Comparison of ENCODE assay signal across 8 cellular contexts in genomic region chr7:134327896-134328295, GRCh38. TPM values are rescaled to one million over a fixed set of nuclear protein-coding genes. Genes with fewer than 3 reads are reported as not detected.
DNase-seq lines count a peak whose midpoint lies in the region; ATAC-seq lines count a peak whose summit lies in the region.

No MANE protein-coding gene starts in this region.

- DNase-seq in C1 segment of cervical spinal cord (lab: John Stamatoyannopoulos, UW) (peak in 8 of 14 donors; percentile 0 to 26 (median 6)), OCI-M2 (lab: John Stamatoyannopoulos, UW; ENCODE audit: unreplicated experiment) (peak; percentile 46), hepatic stellate cell (ENCODE audit: low spot score) (peak; percentile 21)
- DNase-seq in activated T-cell treated with anti-CD3 and anti-CD28 coated beads, Interleukin-2, amount 50 U/mL, for 72 hours, result peak; percentile 59 to 60
- peak; percentile 40 for DNase-seq in stimulated activated CD4-positive, alpha-beta T cell treated with anti-CD3 and anti-CD28 coated beads, Interleukin-4, amount 100 ng/mL, for 1 hour

- no peak overlapping the region for H3K4me3 Mint-ChIP-seq in activated T-cell treated with anti-CD3 and anti-CD28 coated beads, Interleukin-2, amount 50 U/mL, for 72 hours

- H3K36me3 Mint-ChIP-seq in activated T-cell treated with anti-CD3 and anti-CD28 coated beads, Interleukin-2, amount 50 U/mL, for 72 hours (ENCODE audit: insufficient read depth in 2 of 2), result no peaks in the 10 kb centered on the region

- H3K27me3 Mint-ChIP-seq in activated T-cell treated with anti-CD3 and anti-CD28 coated beads, Interleukin-2, amount 50 U/mL, for 72 hours (ENCODE audit: low read depth), result peaks cover 13% of the 10 kb centered on the region

- H3K4me1 Mint-ChIP-seq in activated T-cell treated with anti-CD3 and anti-CD28 coated beads, Interleukin-2, amount 50 U/mL, for 72 hours (ENCODE audit: low read depth), result peaks cover 13% of the 10 kb centered on the region

- ATAC-seq in GM18873 (IDR thresholded peaks at IDR 0.05; ENCODE audit: low FRiP score, unreplicated experiment) (peak; percentile 76), HG03378 (IDR thresholded peaks at IDR 0.05; ENCODE audit: unreplicated experiment) (peak; percentile 75), GM21737 (IDR thresholded peaks at IDR 0.05; ENCODE audit: unreplicated experiment) (no peak)
- ATAC-seq in activated T-cell treated with anti-CD3 and anti-CD28 coated beads, Interleukin-2, amount 50 U/mL, for 72 hours (replicated peaks in 1 of 2), result peak; percentile 85 to 88

- H3K9me3 Mint-ChIP-seq in activated T-cell treated with anti-CD3 and anti-CD28 coated beads, Interleukin-2, amount 50 U/mL, for 72 hours, result no peaks in the 10 kb centered on the region

- peak overlapping the region; percentile 4 for H3K27ac Mint-ChIP-seq in activated T-cell treated with anti-CD3 and anti-CD28 coated beads, Interleukin-2, amount 50 U/mL, for 72 hours

RNA-seq across cellular contexts. Expression of gene SLC35B4, which starts 11.2 kb away (rescaled TPM):
- total RNA-seq in activated T-cell treated with anti-CD3 and anti-CD28 coated beads, Interleukin-2, amount 50 U/mL, for 72 hours, result 10 to 100 TPM; 15.1 to 18.3 TPM

Comparison
In these comparisons a context has a peak if more than half of its experiments do, and no peak if none do; other contexts are left out.
1. DNase-seq: peak in every context shown above with its lines; median percentile 60 in activated T-cell treated with anti-CD3 and anti-CD28 coated beads, Interleukin-2, amount 50 U/mL, for 72 hours; 46 in OCI-M2; 40 in stimulated activated CD4-positive, alpha-beta T cell treated with anti-CD3 and anti-CD28 coated beads, Interleukin-4, amount 100 ng/mL, for 1 hour; 21 in hepatic stellate cell; 6 in C1 segment of cervical spinal cord.